8 cellular contexts compared by ENCODE assay signal in the genomic region with DNA sequence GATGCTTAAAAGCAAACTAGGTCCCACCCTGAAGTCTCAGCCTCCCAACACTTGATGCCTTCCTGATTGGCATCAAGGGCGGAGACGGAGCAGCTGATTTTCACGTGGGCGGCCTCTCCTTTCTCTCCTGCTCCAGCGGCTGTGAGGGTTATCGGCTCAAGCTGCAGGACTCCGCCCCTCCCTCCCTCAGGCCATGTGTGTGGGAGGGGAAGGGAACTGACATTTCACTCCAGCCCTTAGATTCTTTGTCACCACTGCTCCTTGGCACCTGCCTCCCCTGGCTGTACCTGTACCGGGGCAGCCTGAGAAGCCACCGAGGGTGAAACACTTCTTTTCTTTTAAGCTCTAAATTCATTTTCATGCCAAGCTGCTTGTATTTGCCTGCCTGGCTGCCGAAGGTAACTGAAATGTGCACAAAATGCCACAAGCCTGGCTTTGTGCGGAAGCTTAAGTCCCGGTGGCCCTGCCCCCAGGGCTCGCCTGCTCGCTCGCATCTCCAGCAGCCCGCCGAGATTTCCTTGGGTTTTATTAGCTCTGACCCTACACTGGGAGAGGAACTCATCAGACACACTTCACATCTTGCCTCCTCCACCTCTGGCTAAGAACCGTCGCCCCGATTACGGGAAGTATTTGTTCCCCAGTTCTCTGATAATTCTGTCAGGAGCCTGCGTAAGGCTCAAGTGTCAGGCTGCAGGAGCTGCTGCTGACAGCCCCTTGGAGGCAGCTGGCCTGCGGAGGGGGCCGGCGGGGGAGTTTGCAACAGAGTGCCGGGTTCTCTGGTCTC. TPM values are rescaled to one million over a fixed set of nuclear protein-coding genes. Genes with fewer than 3 reads are reported as not detected.
DNase-seq lines count a peak whose midpoint lies in the region; ATAC-seq and TF ChIP-seq lines count a peak whose summit lies in the region.

No MANE protein-coding gene starts in this region.

- H3K4me3 ChIP-seq in epithelial cell of esophagus (ENCODE audit: low read length) (no peak overlapping the region), mucosa of stomach (ENCODE audit: low read length) (no peak overlapping the region)

- TF ChIP-seq CTCF in epithelial cell of esophagus (IDR thresholded peaks at IDR 0.05; ENCODE audit: insufficient read depth, low read depth, low read length, missing control alignments): no peak
- TF ChIP-seq CTCF in GM20000 (IDR thresholded peaks at IDR 0.05; ENCODE audit: extremely low read depth, missing control alignments): no peak

- no peaks in the 10 kb centered on the region for H3K27me3 Mint-ChIP-seq in T-cell

- peaks cover 17% of the 10 kb centered on the region for H3K4me1 ChIP-seq in mucosa of stomach (ENCODE audit: control insufficient read depth, insufficient read depth, low read length)

- H3K9me3 Mint-ChIP-seq in T-cell: peaks cover 0 to 11% (median 7%) of the 10 kb centered on the region in 3 donors

- H3K4me1 Mint-ChIP-seq in T-cell: peaks cover 0 to 2% (median 0%) of the 10 kb centered on the region in 3 donors

- ATAC-seq in HG02798 (IDR thresholded peaks at IDR 0.05; ENCODE audit: poor library complexity, unreplicated experiment) (no peak), T-cell (replicated peaks in 1 of 4) (no peak)

- no peaks in the 10 kb centered on the region for H3K27me3 ChIP-seq in mucosa of stomach (ENCODE audit: control insufficient read depth, insufficient read depth, low read length)

- no peaks in the 10 kb centered on the region for H3K36me3 ChIP-seq in mucosa of stomach (ENCODE audit: control insufficient read depth, insufficient read depth, low read length)

- peak overlapping the region; percentile 3 for H3K9ac ChIP-seq in mucosa of stomach (ENCODE audit: low read length)

- H3K4me3 Mint-ChIP-seq in T-cell: peak overlapping the region in 1 of 3 donors; percentile 26

- H3K27ac Mint-ChIP-seq in T-cell: no peak overlapping the region

- POLR2A ChIA-PET in T-cell (lab: Charles Lee): interaction anchor here in 1 of 2 donors (0.7 kb wide), 1 partner anchor 324 kb away, joined by 3 read pairs; no protein-coding TSS in a partner anchor

- no peaks in the 10 kb centered on the region for H3K9me3 ChIP-seq in mucosa of stomach (ENCODE audit: control insufficient read depth, low read length)

- peaks cover 36% of the 10 kb centered on the region for H3K36me3 Mint-ChIP-seq in T-cell

- CTCF ChIA-PET in T-cell (lab: Charles Lee): interaction anchor here (0.6 to 2.1 kb wide), 4 partner anchors 34 to 169 kb away, joined by 3 to 8 read pairs (median 3); no protein-coding TSS in a partner anchor

- DNase-seq in CD1c-positive myeloid dendritic cell (ENCODE audit: extremely low spot score): peak; percentile 85
- DNase-seq in NCI-H510A treated with DMSO at 0.1 percent for 48 hours (lab: John Stamatoyannopoulos, UW): peak; percentile 87
- DNase-seq in epithelial cell of esophagus (ENCODE audit: low read depth): peak; percentile 61
- DNase-seq in GM20000 (ENCODE audit: low spot score): no peak
- DNase-seq in activated CD4-positive, CD25-positive, alpha-beta regulatory T cell treated with anti-CD3 and anti-CD28 coated beads, Interleukin-2, amount 50 U/mL, for 72 hours: no peak
- DNase-seq in T-cell: no peak

RNA-seq across cellular contexts. Expression of a gene that starts 9.6 kb away (rescaled TPM):
- 1 to 10 TPM in 3 of 5 donors, under 1 TPM in 2; 0.73 to 1.8 (median 1.1) TPM for total RNA-seq in T-cell

RNA-seq across cellular contexts. Expression of a gene that starts 25.8 kb away (rescaled TPM):
- total RNA-seq in T-cell: 10 to 100 TPM in 3 of 5 donors, 1 to 10 TPM in 2; 5.0 to 14.4 (median 10.6) TPM

RNA-seq across cellular contexts. Expression of a gene that starts 36.9 kb away (rescaled TPM):
- 10 to 100 TPM; 32.6 to 57.9 (median 46.1) TPM for total RNA-seq in T-cell

Comparison
In these comparisons a context has a peak if more than half of its experiments do, and no peak if none do; other contexts are left out.
1. DNase-seq: peak in CD1c-positive myeloid dendritic cell (single experiment), NCI-H510A treated with DMSO at 0.1 percent for 48 hours (single experiment) and epithelial cell of esophagus (single experiment); none in GM20000 (single experiment), activated CD4-positive, CD25-positive, alpha-beta regulatory T cell treated with anti-CD3 and anti-CD28 coated beads, Interleukin-2, amount 50 U/mL, for 72 hours (single experiment) and T-cell (0 of 34).